In the genomic region with DNA sequence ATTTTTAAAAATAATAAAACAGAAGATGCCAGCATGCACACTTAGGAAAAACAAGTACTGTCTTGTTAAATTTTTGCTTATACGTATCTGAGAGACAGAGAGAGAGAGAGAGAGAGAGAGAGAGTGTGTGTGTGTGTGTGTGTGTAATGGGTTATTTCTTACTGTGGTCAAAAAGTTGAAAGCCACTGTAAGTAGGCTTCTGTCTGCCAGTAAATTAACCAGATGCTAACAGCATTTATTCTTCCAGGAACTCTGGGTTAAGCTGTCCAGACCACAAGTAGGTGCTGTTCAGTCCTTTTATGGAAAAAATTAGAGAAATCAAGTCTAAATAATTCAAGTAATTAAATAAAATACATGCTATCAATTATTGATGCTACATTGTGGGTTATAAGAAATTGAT, we compare ENCODE assay signal across 1 cellular context.
TF ChIP-seq lines count a peak whose summit lies in the region.

No MANE protein-coding gene starts in this region.

TF ChIP-seq in IMR-90, 13 proteins besides CTCF, POLR2A, EP300 and RAD21:
- TF ChIP-seq, protein P1, sequence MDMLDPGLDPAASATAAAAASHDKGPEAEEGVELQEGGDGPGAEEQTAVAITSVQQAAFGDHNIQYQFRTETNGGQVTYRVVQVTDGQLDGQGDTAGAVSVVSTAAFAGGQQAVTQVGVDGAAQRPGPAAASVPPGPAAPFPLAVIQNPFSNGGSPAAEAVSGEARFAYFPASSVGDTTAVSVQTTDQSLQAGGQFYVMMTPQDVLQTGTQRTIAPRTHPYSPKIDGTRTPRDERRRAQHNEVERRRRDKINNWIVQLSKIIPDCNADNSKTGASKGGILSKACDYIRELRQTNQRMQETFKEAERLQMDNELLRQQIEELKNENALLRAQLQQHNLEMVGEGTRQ (IDR thresholded peaks at IDR 0.05; ENCODE audit: low read depth, low read length) = no peak
- TF ChIP-seq MAFK (IDR thresholded peaks at IDR 0.05; ENCODE audit: low read depth, low read length) (no peak), FOS (IDR thresholded peaks at IDR 0.05; ENCODE audit: low read depth, low read length) (no peak), SMC3 (IDR thresholded peaks at IDR 0.05; ENCODE audit: low read depth, low read length) (no peak), RFX5 (IDR thresholded peaks at IDR 0.05; ENCODE audit: low read depth, low read length) (no peak), RCOR1 (IDR thresholded peaks at IDR 0.05; ENCODE audit: insufficient replicate concordance, low read length) (no peak), BHLHE40 (IDR thresholded peaks at IDR 0.05; ENCODE audit: low read depth, low read length) (no peak), MXI1 (IDR thresholded peaks at IDR 0.05; ENCODE audit: borderline replicate concordance, low read depth, low read length) (no peak), NFE2L2 (IDR thresholded peaks at IDR 0.05; ENCODE audit: low read depth, low read length) (no peak), MAZ (IDR thresholded peaks at IDR 0.05; ENCODE audit: borderline replicate concordance, low read depth, low read length) (no peak), CEBPB (IDR thresholded peaks at IDR 0.05; ENCODE audit: low read depth, low read length) (no peak), CHD1 (IDR thresholded peaks at IDR 0.05; ENCODE audit: low read depth, low read length) (no peak)
- TF ChIP-seq, protein P2, sequence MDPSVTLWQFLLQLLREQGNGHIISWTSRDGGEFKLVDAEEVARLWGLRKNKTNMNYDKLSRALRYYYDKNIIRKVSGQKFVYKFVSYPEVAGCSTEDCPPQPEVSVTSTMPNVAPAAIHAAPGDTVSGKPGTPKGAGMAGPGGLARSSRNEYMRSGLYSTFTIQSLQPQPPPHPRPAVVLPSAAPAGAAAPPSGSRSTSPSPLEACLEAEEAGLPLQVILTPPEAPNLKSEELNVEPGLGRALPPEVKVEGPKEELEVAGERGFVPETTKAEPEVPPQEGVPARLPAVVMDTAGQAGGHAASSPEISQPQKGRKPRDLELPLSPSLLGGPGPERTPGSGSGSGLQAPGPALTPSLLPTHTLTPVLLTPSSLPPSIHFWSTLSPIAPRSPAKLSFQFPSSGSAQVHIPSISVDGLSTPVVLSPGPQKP (IDR thresholded peaks at IDR 0.05; ENCODE audit: borderline replicate concordance, low read depth, low read length) = no peak
